ENCODE assay signal across 8 cellular contexts in the genomic region with DNA sequence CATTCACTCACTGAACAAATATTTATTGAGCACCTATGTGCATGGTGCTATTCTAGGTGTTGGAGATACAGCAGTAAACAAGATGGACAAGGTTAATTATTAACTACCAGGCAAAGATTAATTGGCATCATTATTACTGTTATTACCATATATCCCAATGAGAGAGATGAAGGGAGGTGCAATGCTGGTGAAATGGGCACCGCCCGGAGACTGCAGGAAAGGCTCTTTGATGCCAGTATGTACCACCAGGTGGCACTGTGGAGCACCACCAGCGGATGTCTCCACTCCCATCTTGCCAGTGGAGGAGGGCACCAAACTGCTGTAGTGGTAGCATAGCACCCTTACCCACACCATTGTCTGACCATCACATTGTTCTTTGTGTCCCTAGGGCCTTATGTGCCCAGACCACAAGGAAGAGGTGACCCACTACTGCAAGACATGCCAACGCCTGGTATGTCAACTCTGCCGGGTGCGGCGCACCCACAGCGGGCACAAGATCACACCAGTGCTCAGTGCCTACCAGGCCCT. TPM values are rescaled to one million over a fixed set of nuclear protein-coding genes. Genes with fewer than 3 reads are reported as not detected.
DNase-seq lines count a peak whose midpoint lies in the region; ATAC-seq, FAIRE-seq and TF ChIP-seq lines count a peak whose summit lies in the region.

No MANE protein-coding gene starts in this region.

- intact Hi-C loops in kidney (cut with DNase I), result loop anchor here (10.0 kb wide), 1 partner anchor 48 kb away; no protein-coding TSS in a partner anchor

- no peaks in the 10 kb centered on the region; the same call in none of the 2 replicates for H3K27me3 Mint-ChIP-seq in H9 (ENCODE audit: low read depth)

- peak overlapping the region in 1 of 2 donors; percentile 29 for H3K4me3 ChIP-seq in kidney (ENCODE audit: low read length in 2 of 2)

- H4K20me1 ChIP-seq in H9 (ENCODE audit: control insufficient read depth, insufficient read depth, insufficient read length), result no peaks in the 10 kb centered on the region

- H3K4ac ChIP-seq in H9 (ENCODE audit: low read depth, low read length), result no peak overlapping the region

- WGBS in H9 (ENCODE audit: extremely low coverage, insufficient read length, low lambda C conversion rate), result no CpG with 5 or more reads among the region's 8 CpGs

- H3K36me3 Mint-ChIP-seq in H9 (ENCODE audit: insufficient read depth in 1 of 3, low read depth in 3 of 3), result peaks cover 32 to 51% (median 44%) of the 10 kb centered on the region in 3 experiments

- H3K23me2 ChIP-seq in H9 (ENCODE audit: insufficient read length, low read depth, low read length, poor library complexity, severe bottlenecking), result peaks cover 18% of the 10 kb centered on the region

- H3K79me1 ChIP-seq in H9 (ENCODE audit: insufficient read depth, low read depth, low read length, poor library complexity, severe bottlenecking), result no peaks in the 10 kb centered on the region

- DNase-seq in AML-193 (lab: John Stamatoyannopoulos, UW) (peak; percentile 71 to 76), H9 (peak; percentile 69), NCI-H446 treated with DMSO at 0.1 percent for 48 hours (lab: John Stamatoyannopoulos, UW) (peak; percentile 44), caudate nucleus (lab: John Stamatoyannopoulos, UW) (peak in 57 of 61 donors; percentile 25 to 90 (median 63)), kidney (peak; percentile 90)
- DNase-seq in activated CD4-positive, CD25-positive, alpha-beta regulatory T cell (lab: John Stamatoyannopoulos, UW), result peak; percentile 66 to 83 (median 76)
- DNase-seq in stimulated activated CD4-positive, alpha-beta T cell treated with anti-CD3 and anti-CD28 coated beads, Interleukin-2, amount 100 ng/mL, for 4 hours (ENCODE audit: low read depth), result peak; percentile 76

- no peak overlapping the region for H3K56ac ChIP-seq in H9 (ENCODE audit: insufficient read length, low read depth, low read length)

- H4K5ac ChIP-seq in H9 (ENCODE audit: insufficient read length, low read depth, low read length), result no peak overlapping the region

- H3K9ac ChIP-seq in H9 (ENCODE audit: extremely low read depth, insufficient read length, low read length), result no peak overlapping the region
- H3K9ac ChIP-seq in kidney (ENCODE audit: low read length in 2 of 2), result peak overlapping the region in 1 of 2 donors; percentile 55

- no peak overlapping the region for H3K27ac Mint-ChIP-seq in H9

- H3K36me3 ChIP-seq in kidney (ENCODE audit: control insufficient read depth in 1 of 2, insufficient read depth in 2 of 2, low read length in 2 of 2), result no peaks in the 10 kb centered on the region

- no peaks in the 10 kb centered on the region; the same call in 1 of the 2 replicates for H3K79me2 ChIP-seq in H9 (ENCODE audit: insufficient read depth, low read length)

- H3K9me3 Mint-ChIP-seq in H9, result no peaks in the 10 kb centered on the region

- no peak overlapping the region for H3K27ac ChIP-seq in H9 (ENCODE audit: insufficient read length, low read depth, low read length)
- no peak overlapping the region for H3K27ac ChIP-seq in caudate nucleus (ENCODE audit: low read depth, low read length)
- H3K27ac ChIP-seq in kidney (ENCODE audit: low read depth in 2 of 2, low read length in 2 of 2), result peak overlapping the region; percentile 18 to 25

- FAIRE-seq in kidney (lab: Jason Lieb, UNC), result no peak

- H3K9me3 ChIP-seq in H9 (ENCODE audit: control insufficient read depth, low read depth, low read length), result no peaks in the 10 kb centered on the region
- no peaks in the 10 kb centered on the region for H3K9me3 ChIP-seq in kidney (ENCODE audit: control insufficient read depth in 1 of 2, low read length in 2 of 2)

- H3K14ac ChIP-seq in H9 (ENCODE audit: insufficient read depth, low read length), result no peak overlapping the region

- no peak overlapping the region for H2AK5ac ChIP-seq in H9 (ENCODE audit: insufficient read length, low read length)

- no peak overlapping the region for H4K8ac ChIP-seq in H9 (replicated peaks; ENCODE audit: insufficient read length, low read depth, low read length)

- H2BK12ac ChIP-seq in H9 (ENCODE audit: insufficient read length, low read depth, low read length), result no peak overlapping the region

- no peak overlapping the region for H2BK5ac ChIP-seq in H9 (ENCODE audit: insufficient read length, low read length)

- H2BK15ac ChIP-seq in H9 (ENCODE audit: low read depth, low read length), result no peak overlapping the region

- H3K18ac ChIP-seq in H9 (ENCODE audit: insufficient read length, low read depth, low read length), result no peak overlapping the region

- TF ChIP-seq CTCF in H9 (conservative IDR thresholded peaks at IDR 0.05), result peak; percentile 89
- TF ChIP-seq CTCF in kidney (IDR thresholded peaks at IDR 0.05; ENCODE audit: borderline replicate concordance, extremely low read depth, insufficient read depth), result peak; percentile 97

- H3T11ph ChIP-seq in H9 (ENCODE audit: low read length), result no peak overlapping the region

- no peak overlapping the region for H2AFZ ChIP-seq in H9 (ENCODE audit: low read length)

- no peak overlapping the region for H4K91ac ChIP-seq in H9 (ENCODE audit: insufficient read length, low read depth, low read length)

- no peaks in the 10 kb centered on the region for H3K27me3 ChIP-seq in H9 (ENCODE audit: insufficient read depth, low read length)

- H3K4me3 Mint-ChIP-seq in H9, result peak overlapping the region in 1 of 2 experiments; percentile 92; a peak in 2 of 5 replicates

- H3K4me2 ChIP-seq in H9 (ENCODE audit: insufficient read depth, insufficient read length, low read length), result no peak overlapping the region

- ATAC-seq in HG03039 (IDR thresholded peaks at IDR 0.05; ENCODE audit: unreplicated experiment), result no peak

- no peak overlapping the region for H3K23ac ChIP-seq in H9 (ENCODE audit: insufficient read length, low read depth, low read length)

- H2BK120ac ChIP-seq in H9 (ENCODE audit: low read depth, low read length, poor library complexity, severe bottlenecking), result no peak overlapping the region

- H3K4me1 Mint-ChIP-seq in H9, result peaks cover 23 to 37% of the 10 kb centered on the region in 2 experiments

- H3K4me1 ChIP-seq in H9 (ENCODE audit: insufficient read depth, low read length), result no peaks in the 10 kb centered on the region
- H3K4me1 ChIP-seq in kidney (ENCODE audit: control insufficient read depth in 1 of 2, insufficient read depth in 1 of 2, low read depth in 1 of 2, low read length in 2 of 2), result peaks cover 10 to 19% of the 10 kb centered on the region in 2 donors

- no peak overlapping the region for H2BK20ac ChIP-seq in H9 (ENCODE audit: low read depth, low read length, poor library complexity, severe bottlenecking)

RNA-seq across cellular contexts. Expression of gene TRIM46, which starts 3.0 kb away (rescaled TPM):
- total RNA-seq in H9 (2021) (16.5 and 18.4 TPM in 2 replicates), kidney (2.1 TPM)
- polyA plus RNA-seq in kidney (ENCODE audit: insufficient read depth, low read depth, low replicate concordance), result 0.28 TPM

RNA-seq across cellular contexts. Expression of gene KRTCAP2, which starts 3.5 kb away (rescaled TPM):
- total RNA-seq in H9 (2021) (149 and 152 TPM in 2 replicates), kidney (198 TPM)
- 351 TPM for polyA plus RNA-seq in kidney (ENCODE audit: insufficient read depth, low read depth, low replicate concordance)

RNA-seq across cellular contexts. Expression of gene THBS3, which starts 31.1 kb away (rescaled TPM):
- total RNA-seq in H9 (2021), result 5.0 and 5.9 TPM in 2 replicates
- total RNA-seq in kidney, result 33.0 TPM
- 21.4 TPM for polyA plus RNA-seq in kidney (ENCODE audit: insufficient read depth, low read depth, low replicate concordance)

RNA-seq across cellular contexts. Expression of gene MTX1, which starts 31.9 kb away (rescaled TPM):
- total RNA-seq in H9 (2021), result 43.6 and 45.0 TPM in 2 replicates
- total RNA-seq in kidney, result 38.8 TPM
- polyA plus RNA-seq in kidney (ENCODE audit: insufficient read depth, low read depth, low replicate concordance), result 86.9 TPM

RNA-seq across cellular contexts. Expression of gene DPM3, which starts 36.3 kb away (rescaled TPM):
- total RNA-seq in H9 (2021) (47.4 and 48.5 TPM in 2 replicates), kidney (84.4 TPM)
- polyA plus RNA-seq in kidney (ENCODE audit: insufficient read depth, low read depth, low replicate concordance), result 237 TPM

Comparison
In these comparisons a context has a peak if more than half of its experiments do, and no peak if none do; other contexts are left out.
1. H3K27ac ChIP-seq: peak in kidney (2 of 2); none in H9 (single experiment) and caudate nucleus (single experiment).
2. Peak in every context shown above with its lines, with median percentiles within 50 percentile points of each other: DNase-seq.